ENCODE assay signal across 1 cellular context in genomic region chr17:2302740-2303277, GRCh38.
TF ChIP-seq lines count a peak whose summit lies in the region.

No MANE protein-coding gene starts in this region.

TF ChIP-seq in IMR-90, 13 proteins besides CTCF, POLR2A, EP300 and RAD21:
- TF ChIP-seq CEBPB (IDR thresholded peaks at IDR 0.05; ENCODE audit: low read depth, low read length), result 0 out of 2 replicates have a peak, but pooled peaks have one; percentile 37
- no peak for TF ChIP-seq USF2 (IDR thresholded peaks at IDR 0.05; ENCODE audit: low read depth, low read length)
- TF ChIP-seq, protein P1, sequence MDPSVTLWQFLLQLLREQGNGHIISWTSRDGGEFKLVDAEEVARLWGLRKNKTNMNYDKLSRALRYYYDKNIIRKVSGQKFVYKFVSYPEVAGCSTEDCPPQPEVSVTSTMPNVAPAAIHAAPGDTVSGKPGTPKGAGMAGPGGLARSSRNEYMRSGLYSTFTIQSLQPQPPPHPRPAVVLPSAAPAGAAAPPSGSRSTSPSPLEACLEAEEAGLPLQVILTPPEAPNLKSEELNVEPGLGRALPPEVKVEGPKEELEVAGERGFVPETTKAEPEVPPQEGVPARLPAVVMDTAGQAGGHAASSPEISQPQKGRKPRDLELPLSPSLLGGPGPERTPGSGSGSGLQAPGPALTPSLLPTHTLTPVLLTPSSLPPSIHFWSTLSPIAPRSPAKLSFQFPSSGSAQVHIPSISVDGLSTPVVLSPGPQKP (IDR thresholded peaks at IDR 0.05; ENCODE audit: borderline replicate concordance, low read depth, low read length), result no peak
